10 cellular contexts compared by ENCODE assay signal in genomic region chrX:40166582-40166981, GRCh38.
DNase-seq lines count a peak whose midpoint lies in the region; ATAC-seq, FAIRE-seq and TF ChIP-seq lines count a peak whose summit lies in the region.
"Had no signal": no experiment of that assay in that cellular context is flagged by ENCODE, and none has a peak within 500 bp of the region (broad histone marks: within the 10 kb centered on the region; RNA-seq: fewer than 3 reads in every experiment).

No MANE protein-coding gene starts in this region.

- 34% methylated on average over 4 of the region's 4 CpGs; no CpG with 5 or more reads in 1 of the 2 donors for WGBS in upper lobe of left lung, 2 donors

- H3K27me3 ChIP-seq in CD8-positive, alpha-beta memory T cell (ENCODE audit: insufficient read depth, low read length, poor library complexity, severe bottlenecking): no peaks in the 10 kb centered on the region
- peaks cover 0 to 13% (median 0%) of the 10 kb centered on the region in 4 donors for H3K27me3 ChIP-seq in upper lobe of left lung

- peaks cover 0 to 42% of the 10 kb centered on the region in 2 donors for H3K27me3 Mint-ChIP-seq in CD8-positive, alpha-beta memory T cell
- H3K27me3 Mint-ChIP-seq in HFFc6 (ENCODE audit: insufficient read depth) (peaks cover 2% of the 10 kb centered on the region), memory B cell (no peaks in the 10 kb centered on the region)
- no peaks in the 10 kb centered on the region for H3K27me3 Mint-ChIP-seq in activated CD4-positive, alpha-beta memory T cell treated with anti-CD3 and anti-CD28 coated beads for 36 hours

- H3K27ac Mint-ChIP-seq in CD8-positive, alpha-beta memory T cell: peak overlapping the region in 1 of 8 donors; percentile 84
- H3K27ac Mint-ChIP-seq in HFFc6 (peak overlapping the region; percentile 53), memory B cell (peak overlapping the region; percentile 91)
- no peak overlapping the region for H3K27ac Mint-ChIP-seq in activated CD4-positive, alpha-beta memory T cell treated with anti-CD3 and anti-CD28 coated beads for 36 hours

- H3K4me1 ChIP-seq in CD8-positive, alpha-beta memory T cell (ENCODE audit: insufficient read depth, low read length): peaks cover 20% of the 10 kb centered on the region
- H3K4me1 ChIP-seq in upper lobe of left lung: peaks cover 4 to 53% (median 14%) of the 10 kb centered on the region in 4 donors

- DNase-seq in CD8-positive, alpha-beta memory T cell: no peak
- DNase-seq in HFFc6 (peak; percentile 6), memory B cell (ENCODE audit: low spot score in 2 of 2) (no peak), upper lobe of left lung (no peak), HTR-8/SVneo (ENCODE audit: insufficient read length, low spot score) (no peak), NCI-H345 (lab: John Stamatoyannopoulos, UW) (no peak)
- no peak for DNase-seq in activated CD4-positive, alpha-beta memory T cell treated with anti-CD3 and anti-CD28 coated beads for 36 hours
- DNase-seq: activated gamma-delta T cell had no signal

- no peaks in the 10 kb centered on the region for H3K36me3 ChIP-seq in CD8-positive, alpha-beta memory T cell (ENCODE audit: insufficient read depth, low read length)
- H3K36me3 ChIP-seq in upper lobe of left lung: no peaks in the 10 kb centered on the region
- H3K36me3 ChIP-seq: heart left ventricle had no signal

- intact Hi-C loops in activated CD4-positive, alpha-beta memory T cell treated with anti-CD3 and anti-CD28 coated beads for 36 hours (cut with micrococcal nuclease): no loop called here

- no peak overlapping the region for H3K4me3 ChIP-seq in CD8-positive, alpha-beta memory T cell (ENCODE audit: low read length)
- no peak overlapping the region for H3K4me3 ChIP-seq in upper lobe of left lung

- no peaks in the 10 kb centered on the region for H3K36me3 Mint-ChIP-seq in CD8-positive, alpha-beta memory T cell
- H3K36me3 Mint-ChIP-seq in HFFc6 (ENCODE audit: low read depth) (no peaks in the 10 kb centered on the region), memory B cell (no peaks in the 10 kb centered on the region)
- peaks cover 5% of the 10 kb centered on the region for H3K36me3 Mint-ChIP-seq in activated CD4-positive, alpha-beta memory T cell treated with anti-CD3 and anti-CD28 coated beads for 36 hours

- CTCF ChIA-PET in CD8-positive, alpha-beta memory T cell (lab: Charles Lee): no interaction called here
- CTCF ChIA-PET in activated CD4-positive, alpha-beta memory T cell treated with anti-CD3 and anti-CD28 coated beads for 36 hours (lab: Charles Lee): no interaction called here

- H3K4me3 Mint-ChIP-seq in CD8-positive, alpha-beta memory T cell: peak overlapping the region in 5 of 7 donors; percentile 20 to 80 (median 65)
- H3K4me3 Mint-ChIP-seq in HFFc6 (peak overlapping the region; percentile 83), memory B cell (peak overlapping the region; percentile 86)
- peak overlapping the region; percentile 70 for H3K4me3 Mint-ChIP-seq in activated CD4-positive, alpha-beta memory T cell treated with anti-CD3 and anti-CD28 coated beads for 36 hours

- no peak for TF ChIP-seq EP300 in upper lobe of left lung (IDR thresholded peaks at IDR 0.05)

- TF ChIP-seq POLR2A in upper lobe of left lung (IDR thresholded peaks at IDR 0.05): no peak

- H3K9me3 ChIP-seq in CD8-positive, alpha-beta memory T cell (ENCODE audit: low read length): no peaks in the 10 kb centered on the region
- H3K9me3 ChIP-seq in upper lobe of left lung: no peaks in the 10 kb centered on the region
- H3K9me3 ChIP-seq: heart left ventricle had no signal

- H3K27ac ChIP-seq in CD8-positive, alpha-beta memory T cell (ENCODE audit: low read depth, low read length): no peak overlapping the region
- H3K27ac ChIP-seq in upper lobe of left lung: no peak overlapping the region
- H3K27ac ChIP-seq: heart left ventricle had no signal

- H3K9me3 Mint-ChIP-seq in CD8-positive, alpha-beta memory T cell: peaks cover 0 to 2% (median 0%) of the 10 kb centered on the region in 5 donors
- no peaks in the 10 kb centered on the region for H3K9me3 Mint-ChIP-seq in HFFc6
- H3K9me3 Mint-ChIP-seq in activated CD4-positive, alpha-beta memory T cell treated with anti-CD3 and anti-CD28 coated beads for 36 hours: no peaks in the 10 kb centered on the region
- H3K9me3 Mint-ChIP-seq in memory B cell: no peaks in the 10 kb centered on the region

- TF ChIP-seq CTCF in HFFc6 (IDR thresholded peaks at IDR 0.05) (no peak), upper lobe of left lung (IDR thresholded peaks at IDR 0.05) (no peak)

- ATAC-seq in memory B cell (ENCODE audit: low read depth) (no peak), upper lobe of left lung (ENCODE audit: low FRiP score in 2 of 2) (no peak), HG03460 (IDR thresholded peaks at IDR 0.05; ENCODE audit: unreplicated experiment) (no peak)

- H3K4me1 Mint-ChIP-seq in CD8-positive, alpha-beta memory T cell: peaks cover 28 to 37% (median 35%) of the 10 kb centered on the region in 3 donors
- H3K4me1 Mint-ChIP-seq in HFFc6 (ENCODE audit: low read depth) (peaks cover 32% of the 10 kb centered on the region), memory B cell (peaks cover 16% of the 10 kb centered on the region)
- peaks cover 29% of the 10 kb centered on the region for H3K4me1 Mint-ChIP-seq in activated CD4-positive, alpha-beta memory T cell treated with anti-CD3 and anti-CD28 coated beads for 36 hours (ENCODE audit: low read depth)

- FAIRE-seq in HTR-8/SVneo (lab: Jason Lieb, UNC): no peak

- POLR2A ChIA-PET in CD8-positive, alpha-beta memory T cell (lab: Charles Lee): interaction anchor here (1.5 kb wide), 1 partner anchor 10 kb away, joined by 4 read pairs; no protein-coding TSS in a partner anchor
- POLR2A ChIA-PET in activated CD4-positive, alpha-beta memory T cell treated with anti-CD3 and anti-CD28 coated beads for 36 hours (lab: Charles Lee): no interaction called here
